11 cellular contexts compared by ENCODE assay signal in the genomic region with DNA sequence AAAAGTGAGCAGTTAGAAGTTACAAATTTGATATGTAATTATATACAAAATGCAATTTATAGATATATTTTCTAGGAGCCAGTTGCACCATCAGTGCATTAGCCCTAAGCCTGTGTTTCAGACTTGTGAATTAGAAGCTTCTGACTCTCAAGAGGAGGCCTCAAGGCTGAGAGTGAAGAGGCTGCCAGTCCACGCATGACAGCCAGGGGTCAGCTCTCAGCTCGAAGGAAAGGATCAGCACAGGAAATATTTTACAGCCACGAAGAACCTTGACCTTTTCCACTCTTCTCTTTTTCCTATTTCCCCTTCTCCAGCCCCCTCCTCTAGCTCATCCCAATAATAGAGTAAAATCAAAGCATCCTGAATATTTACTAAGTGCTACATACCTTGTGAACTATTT.
DNase-seq lines count a peak whose midpoint lies in the region; ATAC-seq and TF ChIP-seq lines count a peak whose summit lies in the region.
"Had no signal": no experiment of that assay in that cellular context is flagged by ENCODE, and none has a peak within 500 bp of the region (broad histone marks: within the 10 kb centered on the region; RNA-seq: fewer than 3 reads in every experiment).

No MANE protein-coding gene starts in this region.

- no peak overlapping the region for H2AK9ac ChIP-seq in IMR-90 (replicated peaks; ENCODE audit: low read depth, low read length, poor library complexity)

- no peak overlapping the region for H4K91ac ChIP-seq in IMR-90 (ENCODE audit: insufficient read depth, low read depth, low read length)

- POLR2A ChIA-PET in IMR-90 (lab: Charles Lee; ENCODE audit: unreplicated experiment): no interaction called here

- H3K4me2 ChIP-seq in IMR-90 (ENCODE audit: low read depth, low read length): no peak overlapping the region

- H3K27me3 Mint-ChIP-seq in activated CD8-positive, alpha-beta memory T cell treated with anti-CD3 and anti-CD28 coated beads, Interleukin-2, amount 10 ng/mL, durations not matched to agents 7 days and 5 days: no peaks in the 10 kb centered on the region
- H3K27me3 Mint-ChIP-seq: activated naive CD4-positive, alpha-beta T cell treated with anti-CD3 and anti-CD28 coated beads, Interleukin-2, amount 50 U/mL, for 24 hours had no signal

- no peak overlapping the region for H3K18ac ChIP-seq in IMR-90 (ENCODE audit: low read depth, low read length)

- H3K79me1 ChIP-seq in IMR-90 (ENCODE audit: low read depth in 1 of 2, low read length in 2 of 2): no peaks in the 10 kb centered on the region

- H3K4me3 Mint-ChIP-seq in activated CD8-positive, alpha-beta memory T cell treated with anti-CD3 and anti-CD28 coated beads, Interleukin-2, amount 10 ng/mL, durations not matched to agents 7 days and 5 days: no peak overlapping the region
- H3K4me3 Mint-ChIP-seq: activated naive CD4-positive, alpha-beta T cell treated with anti-CD3 and anti-CD28 coated beads, Interleukin-2, amount 50 U/mL, for 24 hours had no signal

- no peak overlapping the region for H2BK20ac ChIP-seq in IMR-90 (ENCODE audit: low read depth, low read length)

- no peak overlapping the region for H3K9ac ChIP-seq in IMR-90 (ENCODE audit: low read depth, low read length)

- TF ChIP-seq POLR2A in IMR-90 (IDR thresholded peaks at IDR 0.05; ENCODE audit: low read depth, low read length): no peak

- no peak overlapping the region for H4K5ac ChIP-seq in IMR-90 (ENCODE audit: low read depth, low read length)

- H3K23ac ChIP-seq in IMR-90 (ENCODE audit: low read depth, low read length): no peak overlapping the region

- no peak overlapping the region for H3K27ac Mint-ChIP-seq in activated CD8-positive, alpha-beta memory T cell treated with anti-CD3 and anti-CD28 coated beads, Interleukin-2, amount 10 ng/mL, durations not matched to agents 7 days and 5 days
- H3K27ac Mint-ChIP-seq: activated naive CD4-positive, alpha-beta T cell treated with anti-CD3 and anti-CD28 coated beads, Interleukin-2, amount 50 U/mL, for 24 hours had no signal

- no peak overlapping the region for H3K14ac ChIP-seq in IMR-90 (replicated peaks; ENCODE audit: low read depth, low read length)

- H3K56ac ChIP-seq in IMR-90 (ENCODE audit: extremely low read depth, insufficient read depth, low read length): no peak overlapping the region

- no peak overlapping the region for H3K27ac ChIP-seq in IMR-90 (ENCODE audit: insufficient read depth, low read length)

- in situ Hi-C loops in IMR-90 (cut with MboI; ENCODE audit: low sequenced_read_pairs): no loop called here

- ATAC-seq in IMR-90 (ENCODE audit: low read depth): peak; percentile 33; the same call in 1 of the 2 replicates
- ATAC-seq in activated CD8-positive, alpha-beta memory T cell treated with anti-CD3 and anti-CD28 coated beads, Interleukin-2, amount 10 ng/mL, durations not matched to agents 7 days and 5 days: no peak
- ATAC-seq in GM18498 (IDR thresholded peaks at IDR 0.05; ENCODE audit: unreplicated experiment): no peak
- ATAC-seq in GM21717 (IDR thresholded peaks at IDR 0.05; ENCODE audit: unreplicated experiment): no peak

- H3K36me3 Mint-ChIP-seq in activated CD8-positive, alpha-beta memory T cell treated with anti-CD3 and anti-CD28 coated beads, Interleukin-2, amount 10 ng/mL, durations not matched to agents 7 days and 5 days: no peaks in the 10 kb centered on the region
- H3K36me3 Mint-ChIP-seq: activated naive CD4-positive, alpha-beta T cell treated with anti-CD3 and anti-CD28 coated beads, Interleukin-2, amount 50 U/mL, for 24 hours had no signal

- no peak overlapping the region for H3K4me3 ChIP-seq in IMR-90 (ENCODE audit: insufficient read depth, low read depth, low read length)

- BruUV-seq in IMR-90 (replicated peaks; lab: Mats Ljungman, UMichigan): no TSS peak

- H3K4ac ChIP-seq in IMR-90 (ENCODE audit: low read depth, low read length): no peak overlapping the region

- 13% methylated on average over 2 of the region's 3 CpGs; no CpG with 5 or more reads in 1 of the 2 experiments for WGBS in IMR-90 (ENCODE audit: extremely low coverage in 2 of 2, insufficient read length in 1 of 2), 2 experiments

- no peak overlapping the region for H2AFZ ChIP-seq in IMR-90 (replicated peaks; ENCODE audit: low read length, poor library complexity)

- CTCF ChIA-PET in IMR-90 (lab: Yijun Ruan, JAX): interaction anchor here (0.5 to 1.5 kb wide), 5 partner anchors 8 to 212 kb away, joined by 3 to 7 read pairs (median 4); no protein-coding TSS in a partner anchor
- CTCF ChIA-PET in activated CD8-positive, alpha-beta memory T cell treated with anti-CD3 and anti-CD28 coated beads, Interleukin-2, amount 10 ng/mL, durations not matched to agents 7 days and 5 days (lab: Charles Lee): no interaction called here

- 0 out of 2 replicates have a peak, but pooled peaks have one; percentile 14 for TF ChIP-seq RAD21 in IMR-90 (IDR thresholded peaks at IDR 0.05; ENCODE audit: low read length)

- no peaks in the 10 kb centered on the region for H3K27me3 ChIP-seq in IMR-90 (ENCODE audit: control insufficient read depth, insufficient read depth, low read length)

- no peak overlapping the region for H2BK15ac ChIP-seq in IMR-90 (ENCODE audit: low read depth, low read length)

- H2BK120ac ChIP-seq in IMR-90 (ENCODE audit: low read depth, low read length): no peak overlapping the region

- H3K9me3 Mint-ChIP-seq in activated CD8-positive, alpha-beta memory T cell treated with anti-CD3 and anti-CD28 coated beads, Interleukin-2, amount 10 ng/mL, durations not matched to agents 7 days and 5 days (ENCODE audit: low read depth): peaks cover 7% of the 10 kb centered on the region
- H3K9me3 Mint-ChIP-seq: activated naive CD4-positive, alpha-beta T cell treated with anti-CD3 and anti-CD28 coated beads, Interleukin-2, amount 50 U/mL, for 24 hours had no signal

- intact Hi-C loops in IMR-90 (cut with micrococcal nuclease): loop anchor here (2.0 kb wide), 1 partner anchor 343 kb away; no protein-coding TSS in a partner anchor

- peak; percentile 12 for DNase-seq in AG08396 (ENCODE audit: low spot score)
- peak; percentile 16 for DNase-seq in IMR-90
- peak; percentile 26 for DNase-seq in amniotic epithelial cell (ENCODE audit: low read depth)
- peak; percentile 31 for DNase-seq in left kidney (ENCODE audit: low read depth, low spot score)
- DNase-seq in activated CD4-positive, alpha-beta T cell treated with anti-CD3 and anti-CD28 coated beads, Interleukin-2, amount 50 U/mL, for 4 hours: no peak
- no peak for DNase-seq in activated CD8-positive, alpha-beta memory T cell treated with anti-CD3 and anti-CD28 coated beads, Interleukin-2, amount 10 ng/mL, durations not matched to agents 7 days and 5 days
- DNase-seq: DMS79 treated with DMSO at 0.1 percent for 48 hours, NCI-H1105 treated with DMSO at 0.1 percent for 48 hours had no signal

- H2AK5ac ChIP-seq in IMR-90 (ENCODE audit: low read depth, low read length): no peak overlapping the region

- no peaks in the 10 kb centered on the region for H4K20me1 ChIP-seq in IMR-90 (ENCODE audit: insufficient read depth, low read length)

- no peaks in the 10 kb centered on the region for H3K36me3 ChIP-seq in IMR-90 (ENCODE audit: control insufficient read depth, insufficient read depth, low read length)

- peaks cover 5% of the 10 kb centered on the region; the same call in 1 of the 2 replicates for H3K9me1 ChIP-seq in IMR-90 (ENCODE audit: insufficient read depth, low read length)

- H3K9me3 ChIP-seq in IMR-90 (ENCODE audit: control insufficient read depth, insufficient read depth, low read length): no peaks in the 10 kb centered on the region

- H3K4me1 ChIP-seq in IMR-90 (ENCODE audit: control insufficient read depth, insufficient read depth, low read length): peaks cover 5% of the 10 kb centered on the region; the same call in 1 of the 2 replicates

- no peak overlapping the region for H4K8ac ChIP-seq in IMR-90 (ENCODE audit: low read depth in 2 of 2, low read length in 2 of 2)

- dilution Hi-C loops in IMR-90 (cut with HindIII; ENCODE audit: low sequenced_read_pairs, unreplicated experiment): no loop called here

- H2BK5ac ChIP-seq in IMR-90 (ENCODE audit: low read depth, low read length, poor library complexity, severe bottlenecking): no peak overlapping the region

- no peaks in the 10 kb centered on the region for H3K4me1 Mint-ChIP-seq in activated CD8-positive, alpha-beta memory T cell treated with anti-CD3 and anti-CD28 coated beads, Interleukin-2, amount 10 ng/mL, durations not matched to agents 7 days and 5 days
- H3K4me1 Mint-ChIP-seq: activated naive CD4-positive, alpha-beta T cell treated with anti-CD3 and anti-CD28 coated beads, Interleukin-2, amount 50 U/mL, for 24 hours had no signal

- TF ChIP-seq CTCF in IMR-90 (conservative IDR thresholded peaks at IDR 0.05; ENCODE audit: low read depth, low read length): peak; percentile 37

TF ChIP-seq in IMR-90, 13 proteins besides CTCF, POLR2A, EP300 and RAD21:
- no peak for TF ChIP-seq FOS (IDR thresholded peaks at IDR 0.05; ENCODE audit: low read depth, low read length)

Comparison
In these comparisons a context has a peak if more than half of its experiments do, and no peak if none do; other contexts are left out.
1. DNase-seq: peak in AG08396 (single experiment), IMR-90 (single experiment), amniotic epithelial cell (single experiment) and left kidney (single experiment); none in activated CD4-positive, alpha-beta T cell treated with anti-CD3 and anti-CD28 coated beads, Interleukin-2, amount 50 U/mL, for 4 hours (0 of 2) and activated CD8-positive, alpha-beta memory T cell treated with anti-CD3 and anti-CD28 coated beads, Interleukin-2, amount 10 ng/mL, durations not matched to agents 7 days and 5 days (single experiment).